Comparison of ENCODE assay signal across 1 cellular context in genomic region chr16:72878301-72879269, GRCh38.
TF ChIP-seq lines count a peak whose summit lies in the region.

No MANE protein-coding gene starts in this region.

TF ChIP-seq in HepG2, 621 proteins besides CTCF, POLR2A, EP300 and RAD21 (continued from another document and continues in another):
- TF ChIP-seq HNF1A (IDR thresholded peaks at IDR 0.05; ENCODE audit: low read depth): no peak
- peak; percentile 71 for TF ChIP-seq HNF1A (CRISPR knock-in tag; IDR thresholded peaks at IDR 0.05; ENCODE audit: borderline replicate concordance)
- TF ChIP-seq SP140L (CRISPR knock-in tag; IDR thresholded peaks at IDR 0.05; ENCODE audit: borderline replicate concordance): peak; percentile 49; the same call in 1 of the 2 replicates
- TF ChIP-seq MYNN (CRISPR knock-in tag; IDR thresholded peaks at IDR 0.05; ENCODE audit: low read depth): no peak
- TF ChIP-seq KIAA2018 (CRISPR knock-in tag; IDR thresholded peaks at IDR 0.05; ENCODE audit: borderline replicate concordance): no peak
- no peak for TF ChIP-seq ZNF235 (CRISPR knock-in tag; IDR thresholded peaks at IDR 0.05; ENCODE audit: borderline replicate concordance)
- 0 out of 2 replicates have a peak, but pooled peaks have one; percentile 32 for TF ChIP-seq ZNF441 (CRISPR knock-in tag; IDR thresholded peaks at IDR 0.05; ENCODE audit: borderline replicate concordance)
- TF ChIP-seq ARNTL (CRISPR knock-in tag; IDR thresholded peaks at IDR 0.05): peak; percentile 83
- TF ChIP-seq ZNF430 (CRISPR knock-in tag; IDR thresholded peaks at IDR 0.05): no peak
- no peak for TF ChIP-seq SNAPC4 (CRISPR knock-in tag; IDR thresholded peaks at IDR 0.05)
- no peak for TF ChIP-seq HNRNPL (IDR thresholded peaks at IDR 0.05; ENCODE audit: low read depth, low read length)
- no peak for TF ChIP-seq GRHL1 (CRISPR knock-in tag; conservative IDR thresholded peaks at IDR 0.05)
- 0 out of 2 replicates have a peak, but pooled peaks have one; percentile 10 for TF ChIP-seq ZNF7 (CRISPR knock-in tag; IDR thresholded peaks at IDR 0.05)
- no peak for TF ChIP-seq ZNF619 (CRISPR knock-in tag; IDR thresholded peaks at IDR 0.05)
- TF ChIP-seq LBX2 (CRISPR knock-in tag; IDR thresholded peaks at IDR 0.05; ENCODE audit: borderline replicate concordance): no peak
- TF ChIP-seq MEF2D (CRISPR knock-in tag; IDR thresholded peaks at IDR 0.05): no peak
- no peak for TF ChIP-seq CBFB (CRISPR knock-in tag; IDR thresholded peaks at IDR 0.05)
- TF ChIP-seq ZNF17 (CRISPR knock-in tag; IDR thresholded peaks at IDR 0.05): no peak
- TF ChIP-seq ZNF557 (CRISPR knock-in tag; IDR thresholded peaks at IDR 0.05): no peak
- TF ChIP-seq JDP2 (CRISPR knock-in tag; IDR thresholded peaks at IDR 0.05; ENCODE audit: borderline replicate concordance): no peak
- TF ChIP-seq ZBTB26 (CRISPR knock-in tag; IDR thresholded peaks at IDR 0.05; ENCODE audit: borderline replicate concordance): no peak
- no peak for TF ChIP-seq NCOA5 (CRISPR knock-in tag; IDR thresholded peaks at IDR 0.05)
- no peak; the same call in 1 of the 2 replicates for TF ChIP-seq ZNF512B (CRISPR knock-in tag; IDR thresholded peaks at IDR 0.05; ENCODE audit: borderline replicate concordance)
- peak; percentile 84; the same call in 1 of the 2 replicates for TF ChIP-seq ZNF556 (CRISPR knock-in tag; IDR thresholded peaks at IDR 0.05; ENCODE audit: borderline replicate concordance)
- no peak for TF ChIP-seq HOXD1 (CRISPR knock-in tag; IDR thresholded peaks at IDR 0.05)
- TF ChIP-seq IRX3 (CRISPR knock-in tag; IDR thresholded peaks at IDR 0.05; ENCODE audit: borderline replicate concordance, low read depth): no peak
- TF ChIP-seq FOSL1 (CRISPR knock-in tag; IDR thresholded peaks at IDR 0.05; ENCODE audit: borderline replicate concordance): no peak
- 0 out of 2 replicates have a peak, but pooled peaks have one; percentile 33 for TF ChIP-seq MXD4 (CRISPR knock-in tag; IDR thresholded peaks at IDR 0.05)
